13 cellular contexts compared by ENCODE assay signal in the genomic region with DNA sequence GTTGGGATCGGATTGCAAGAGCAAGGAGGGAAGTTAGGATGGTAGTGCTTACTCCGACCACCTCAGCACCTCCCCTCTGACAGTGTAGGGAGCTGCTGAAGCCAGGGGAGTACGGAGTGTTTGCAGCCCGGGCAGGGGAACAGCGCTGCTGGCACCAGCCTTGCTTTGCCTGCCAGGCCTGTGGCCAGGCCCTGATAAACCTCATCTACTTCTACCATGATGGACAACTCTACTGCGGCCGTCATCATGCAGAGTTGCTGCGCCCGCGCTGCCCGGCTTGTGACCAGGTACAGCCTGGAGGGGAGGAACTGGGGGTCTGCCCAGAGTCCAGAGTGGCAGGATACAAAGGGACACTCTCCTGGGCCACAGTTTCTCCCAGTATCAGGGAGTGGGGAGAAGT. TPM values are rescaled to one million over a fixed set of nuclear protein-coding genes. Genes with fewer than 3 reads are reported as not detected.
DNase-seq lines count a peak whose midpoint lies in the region; ATAC-seq and TF ChIP-seq lines count a peak whose summit lies in the region.
"Had no signal": no experiment of that assay in that cellular context is flagged by ENCODE, and none has a peak within 500 bp of the region (broad histone marks: within the 10 kb centered on the region; RNA-seq: fewer than 3 reads in every experiment).

No MANE protein-coding gene starts in this region.

- peaks cover 15% of the 10 kb centered on the region for H3K36me3 ChIP-seq in DND-41 (ENCODE audit: insufficient read depth, low read length)

- peaks cover 4% of the 10 kb centered on the region for H3K27me3 ChIP-seq in DND-41 (ENCODE audit: insufficient read depth, low read length, poor library complexity)

- TF ChIP-seq CTCF in CD14-positive monocyte (IDR thresholded peaks at IDR 0.05) (no peak), DND-41 (IDR thresholded peaks at IDR 0.05; ENCODE audit: borderline replicate concordance, extremely low read depth, low read length, poor library complexity, severe bottlenecking) (no peak), natural killer cell (IDR thresholded peaks at IDR 0.05) (no peak)

- H3K4me1 Mint-ChIP-seq in CD14-positive monocyte: peaks cover 46% of the 10 kb centered on the region
- peaks cover 15% of the 10 kb centered on the region for H3K4me1 Mint-ChIP-seq in central memory CD8-positive, alpha-beta T cell
- H3K4me1 Mint-ChIP-seq in natural killer cell: peaks cover 0 to 32% of the 10 kb centered on the region in 2 donors

- H2AFZ ChIP-seq in DND-41 (ENCODE audit: low read depth, low read length): no peak overlapping the region

- H3K36me3 Mint-ChIP-seq in CD14-positive monocyte (peaks cover 14 to 15% of the 10 kb centered on the region in 2 donors), natural killer cell (peaks cover 7% of the 10 kb centered on the region)
- peaks cover 23% of the 10 kb centered on the region for H3K36me3 Mint-ChIP-seq in central memory CD8-positive, alpha-beta T cell (ENCODE audit: insufficient read depth)

- H3K4me3 Mint-ChIP-seq in CD14-positive monocyte: peak overlapping the region; percentile 31 to 41
- H3K4me3 Mint-ChIP-seq in central memory CD8-positive, alpha-beta T cell: peak overlapping the region; percentile 93
- peak overlapping the region; percentile 81 for H3K4me3 Mint-ChIP-seq in natural killer cell

- H3K79me2 ChIP-seq in DND-41 (ENCODE audit: insufficient read depth, low read length): peaks cover 39% of the 10 kb centered on the region

- H3K27me3 Mint-ChIP-seq in CD14-positive monocyte (ENCODE audit: low read depth in 3 of 3) (peaks cover 3 to 13% (median 8%) of the 10 kb centered on the region in 3 donors), natural killer cell (ENCODE audit: low read depth in 2 of 2) (peaks cover 0 to 3% of the 10 kb centered on the region in 2 donors)
- no peaks in the 10 kb centered on the region for H3K27me3 Mint-ChIP-seq in central memory CD8-positive, alpha-beta T cell

- peak overlapping the region; percentile 79; the same call in 1 of the 2 replicates for H3K9ac ChIP-seq in DND-41 (ENCODE audit: low read depth, low read length)

- no peak overlapping the region; a peak in 1 of 4 replicates for H3K4me3 ChIP-seq in DND-41 (ENCODE audit: low read depth in 1 of 2, low read length in 2 of 2)

- no peaks in the 10 kb centered on the region for H3K9me3 Mint-ChIP-seq in CD14-positive monocyte
- no peaks in the 10 kb centered on the region for H3K9me3 Mint-ChIP-seq in central memory CD8-positive, alpha-beta T cell
- H3K9me3 Mint-ChIP-seq in natural killer cell: no peaks in the 10 kb centered on the region

- H3K27ac Mint-ChIP-seq in CD14-positive monocyte (peak overlapping the region in 4 of 7 donors; percentile 42 to 84 (median 77)), natural killer cell (no peak overlapping the region)
- H3K27ac Mint-ChIP-seq in central memory CD8-positive, alpha-beta T cell (ENCODE audit: low read depth): no peak overlapping the region

- intact Hi-C loops in CD14-positive monocyte (cut with micrococcal nuclease) (loop anchor here (5.0 to 10.0 kb wide), 5 partner anchors 110 to 430 kb away; a partner anchor contains a TSS), natural killer cell (cut with micrococcal nuclease) (loop anchor here (10.0 kb wide), 1 partner anchor 760 kb away; no protein-coding TSS in a partner anchor)

- no peak for ATAC-seq in DND-41 (ENCODE audit: insufficient read depth, low read depth)
- ATAC-seq in central memory CD8-positive, alpha-beta T cell (replicated peaks; ENCODE audit: extremely low read depth, poor library complexity, severe bottlenecking): no peak
- no peak for ATAC-seq in natural killer cell
- no peak for ATAC-seq in GM21576 (IDR thresholded peaks at IDR 0.05; ENCODE audit: unreplicated experiment)
- ATAC-seq in HG03342 (IDR thresholded peaks at IDR 0.05; ENCODE audit: unreplicated experiment): no peak

- no peaks in the 10 kb centered on the region for H3K9me3 ChIP-seq in DND-41 (ENCODE audit: insufficient read depth, low read length, severe bottlenecking)
- H3K9me3 ChIP-seq: thoracic aorta had no signal

- DNase-seq in CD14-positive monocyte (ENCODE audit: low spot score): no peak
- DNase-seq in DND-41: no peak
- DNase-seq in central memory CD8-positive, alpha-beta T cell (ENCODE audit: low spot score in 2 of 2): no peak
- DNase-seq in natural killer cell: no peak
- DNase-seq in GM03348 (ENCODE audit: low spot score): no peak
- DNase-seq in SK-N-DZ (ENCODE audit: low spot score): no peak
- DNase-seq: OCI-M1, T-helper 9 cell had no signal

- no peak overlapping the region for H3K27ac ChIP-seq in DND-41 (ENCODE audit: low read length)

- H3K4me2 ChIP-seq in DND-41 (ENCODE audit: insufficient read depth, low read length): peak overlapping the region; percentile 90

- peaks cover 41% of the 10 kb centered on the region for H3K4me1 ChIP-seq in DND-41 (ENCODE audit: insufficient read depth, low read length)

- peaks cover 8% of the 10 kb centered on the region; the same call in 1 of the 2 replicates for H4K20me1 ChIP-seq in DND-41 (ENCODE audit: insufficient read depth, low read length)

RNA-seq across cellular contexts. Expression of a gene that starts 2.2 kb away (rescaled TPM):
- polyA plus RNA-seq in CD14-positive monocyte: 100 to 1,000 TPM; 343 to 382 TPM
- total RNA-seq in natural killer cell: 100 to 1,000 TPM in 1 of 3 donors, 10 to 100 TPM in 2; 95.0 to 109 (median 96.6) TPM
- polyA plus RNA-seq in SK-N-DZ (2014; cell fraction: cytosol; rRNA removed): 262 and 269 TPM in 2 replicates
- 116 and 149 TPM in 2 replicates for polyA plus RNA-seq in SK-N-DZ (2014; cell fraction: nucleus; rRNA removed)

RNA-seq across cellular contexts. Expression of a gene that starts 4.7 kb away (rescaled TPM):
- polyA plus RNA-seq in CD14-positive monocyte: not detected
- not detected for total RNA-seq in natural killer cell
- 0.38 and 1.7 TPM in 2 replicates for polyA plus RNA-seq in SK-N-DZ (2014; cell fraction: cytosol; rRNA removed)
- 18.8 and 21.0 TPM in 2 replicates for polyA plus RNA-seq in SK-N-DZ (2014; cell fraction: nucleus; rRNA removed)

RNA-seq across cellular contexts. Expression of a gene that starts 5.6 kb away (rescaled TPM):
- 1 to 10 TPM; 1.3 to 2.6 TPM for polyA plus RNA-seq in CD14-positive monocyte
- total RNA-seq in natural killer cell: 1 to 10 TPM; 4.5 to 5.7 (median 5.4) TPM
- polyA plus RNA-seq in SK-N-DZ (2014; cell fraction: cytosol; rRNA removed): 7.3 and 8.2 TPM in 2 replicates
- 5.9 and 7.1 TPM in 2 replicates for polyA plus RNA-seq in SK-N-DZ (2014; cell fraction: nucleus; rRNA removed)

RNA-seq across cellular contexts. Expression of a gene that starts 38.1 kb away (rescaled TPM):
- not detected for polyA plus RNA-seq in CD14-positive monocyte
- total RNA-seq in natural killer cell: not detected
- polyA plus RNA-seq in SK-N-DZ (2014; cell fraction: cytosol; rRNA removed): not detected in 2 replicates
- not detected in 2 replicates for polyA plus RNA-seq in SK-N-DZ (2014; cell fraction: nucleus; rRNA removed)
- total RNA-seq: esophagus mucosa, M059J had no signal

RNA-seq across cellular contexts. Expression of a gene that starts 49.8 kb away (rescaled TPM):
- 10 to 100 TPM; 42.6 to 60.0 TPM for polyA plus RNA-seq in CD14-positive monocyte
- 10 to 100 TPM; 56.0 to 66.7 (median 66.2) TPM for total RNA-seq in natural killer cell
- 3.0 and 3.2 TPM in 2 replicates for polyA plus RNA-seq in SK-N-DZ (2014; cell fraction: cytosol; rRNA removed)
- polyA plus RNA-seq in SK-N-DZ (2014; cell fraction: nucleus; rRNA removed): 2.7 and 2.8 TPM in 2 replicates

Comparison
In these comparisons a context has a peak if more than half of its experiments do, and no peak if none do; other contexts are left out.
1. H3K27ac Mint-ChIP-seq: peak in CD14-positive monocyte (4 of 7); none in central memory CD8-positive, alpha-beta T cell (single experiment) and natural killer cell (0 of 2).
2. H3K4me3 Mint-ChIP-seq: peak in every context shown above with its lines; median percentile 93 in central memory CD8-positive, alpha-beta T cell; 81 in natural killer cell; 36 in CD14-positive monocyte.